ENCODE assay signal across 8 cellular contexts in genomic region chr20:1118336-1119127, GRCh38. TPM values are rescaled to one million over a fixed set of nuclear protein-coding genes. Genes with fewer than 3 reads are reported as not detected.
DNase-seq lines count a peak whose midpoint lies in the region; ATAC-seq and TF ChIP-seq lines count a peak whose summit lies in the region.

Gene PSMF1 (plus strand): TSS chr20:1118602. CDS start chr20:1118774, 172 bp downstream.

- H3K9me3 Mint-ChIP-seq in activated T-cell treated with anti-CD3 and anti-CD28 coated beads, Interleukin-2, amount 50 U/mL, for 4 hours: no peaks in the 10 kb centered on the region

- peaks cover 48% of the 10 kb centered on the region for H3K4me1 Mint-ChIP-seq in activated T-cell treated with anti-CD3 and anti-CD28 coated beads, Interleukin-2, amount 50 U/mL, for 4 hours (ENCODE audit: low read depth)

- H3K27me3 Mint-ChIP-seq in activated T-cell treated with anti-CD3 and anti-CD28 coated beads, Interleukin-2, amount 50 U/mL, for 4 hours (ENCODE audit: low read depth): no peaks in the 10 kb centered on the region

- peak within 1 kb of the TSS; percentile 92 to 100 for H3K4me3 ChIP-seq in muscle layer of duodenum (ENCODE audit: low read depth in 1 of 2, low read length in 2 of 2)

- ATAC-seq in GM21717 (IDR thresholded peaks at IDR 0.05; ENCODE audit: unreplicated experiment) (peak; percentile 91), esophagus mucosa (peak; percentile 98)
- peak; percentile 97 to 98 for ATAC-seq in activated T-cell treated with anti-CD3 and anti-CD28 coated beads, Interleukin-2, amount 50 U/mL, for 4 hours

- peaks cover 0 to 8% of the 10 kb centered on the region in 2 donors for H3K36me3 ChIP-seq in muscle layer of duodenum (ENCODE audit: control insufficient read depth in 1 of 2, insufficient read depth in 2 of 2, low read length in 2 of 2)

- H3K27me3 ChIP-seq in muscle layer of duodenum (ENCODE audit: low read depth, low read length): no peaks in the 10 kb centered on the region

- H3K36me3 Mint-ChIP-seq in activated T-cell treated with anti-CD3 and anti-CD28 coated beads, Interleukin-2, amount 50 U/mL, for 4 hours (ENCODE audit: insufficient read depth): peaks cover 30% of the 10 kb centered on the region

- H3K9me3 ChIP-seq in muscle layer of duodenum (ENCODE audit: control insufficient read depth in 1 of 2, low read length in 2 of 2): no peaks in the 10 kb centered on the region

- peak; percentile 98 for DNase-seq in DMS53 (lab: John Stamatoyannopoulos, UW)
- DNase-seq in KBM-7: peak; percentile 94
- DNase-seq in activated T-cell treated with anti-CD3 and anti-CD28 coated beads, Interleukin-2, amount 50 U/mL, for 4 hours: peak; percentile 94
- DNase-seq in stimulated activated CD8-positive, alpha-beta memory T cell treated with anti-CD3 and anti-CD28 coated beads, Interleukin-7, amount 100 ng/mL, for 4 hours (ENCODE audit: low read depth in 2 of 2): peak; percentile 90 to 92

- in situ Hi-C loops in KBM-7 (cut with MboI; ENCODE audit: low pct_unique_long_range_greater_than_20kb, low sequenced_read_pairs): no loop called here

- peak within 1 kb of the TSS; percentile 95 for H3K4me3 Mint-ChIP-seq in activated T-cell treated with anti-CD3 and anti-CD28 coated beads, Interleukin-2, amount 50 U/mL, for 4 hours

- H3K4me1 ChIP-seq in muscle layer of duodenum (ENCODE audit: control insufficient read depth in 1 of 2, insufficient read depth in 2 of 2, low read length in 2 of 2): peaks cover 25 to 49% of the 10 kb centered on the region in 2 donors

- H3K27ac ChIP-seq in muscle layer of duodenum (ENCODE audit: low read length): peak within 1 kb of the TSS; percentile 83

TF ChIP-seq in PFSK-1, 5 proteins besides CTCF, POLR2A, EP300 and RAD21:
- 0 out of 4 replicates have a peak, but pooled peaks of 1 of the 2 experiments have one; percentile 44 for TF ChIP-seq REST (IDR thresholded peaks at IDR 0.05; ENCODE audit: insufficient read depth in 1 of 2, low read depth in 2 of 2, low read length in 2 of 2)
- TF ChIP-seq POLR2AphosphoS5 (IDR thresholded peaks at IDR 0.05; ENCODE audit: low read depth, low read length): peak; percentile 89
- TF ChIP-seq SIN3A (IDR thresholded peaks at IDR 0.05; ENCODE audit: borderline replicate concordance, insufficient read depth, low read length): peak; percentile 81; the same call in 1 of the 2 replicates
- peak; percentile 94 for TF ChIP-seq FOXP2 (optimal IDR thresholded peaks at IDR 0.05; ENCODE audit: borderline replicate concordance, extremely low read depth, extremely low read length, insufficient read depth)
- peak; percentile 77; the same call in 1 of the 2 replicates for TF ChIP-seq TAF1 (IDR thresholded peaks at IDR 0.05; ENCODE audit: borderline replicate concordance, insufficient read depth, low read length)

RNA-seq across cellular contexts. Expression of gene PSMF1, which starts in this region (rescaled TPM):
- polyA plus RNA-seq in PFSK-1 (2012; ENCODE audit: insufficient read length, low read depth): 145 TPM
- total RNA-seq in activated T-cell treated with anti-CD3 and anti-CD28 coated beads, Interleukin-2, amount 50 U/mL, for 4 hours: 100 to 1,000 TPM; 224 to 272 (median 230) TPM
- total RNA-seq in esophagus mucosa: 98.5 TPM

Comparison
In these comparisons a context has a peak if more than half of its experiments do, and no peak if none do; other contexts are left out.
1. Peak in every context shown above with its lines: DNase-seq, ATAC-seq, H3K4me3 ChIP-seq and H3K27ac ChIP-seq.